8 cellular contexts compared by ENCODE assay signal in the genomic region with DNA sequence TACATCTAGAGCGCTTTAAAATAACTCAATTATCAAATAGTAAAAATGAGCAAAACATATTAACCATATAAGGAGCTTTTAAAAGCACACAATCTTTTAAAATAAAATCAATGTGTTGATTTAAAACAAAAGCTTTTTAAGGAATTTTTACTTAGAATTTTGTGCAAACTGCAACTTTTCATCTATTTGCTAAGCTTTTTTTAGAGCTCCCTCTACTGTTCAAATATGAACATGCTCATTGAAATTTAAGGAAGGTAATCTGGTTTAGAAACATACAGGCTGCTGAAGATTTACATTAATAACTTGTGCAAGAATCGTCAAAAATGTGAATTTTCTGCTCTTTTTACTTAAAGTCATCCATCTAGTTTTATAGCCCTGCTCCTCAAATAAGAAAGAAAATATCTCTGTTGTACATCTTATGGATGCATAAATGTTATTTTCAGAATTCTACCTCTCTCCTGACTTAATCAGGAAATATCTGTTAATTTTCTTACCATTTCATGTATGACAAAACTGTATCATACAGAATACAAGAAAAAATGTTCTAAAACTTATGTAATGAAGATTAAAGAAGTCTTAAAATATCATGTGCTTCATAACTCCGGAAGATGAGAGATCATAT.
DNase-seq lines count a peak whose midpoint lies in the region; ATAC-seq and TF ChIP-seq lines count a peak whose summit lies in the region.

No MANE protein-coding gene starts in this region.

- no peaks in the 10 kb centered on the region for H3K36me3 ChIP-seq in stomach

- no peaks in the 10 kb centered on the region for H3K36me3 Mint-ChIP-seq in nephron (ENCODE audit: low read depth)
- H3K36me3 Mint-ChIP-seq in activated naive CD4-positive, alpha-beta T cell treated with anti-CD3 and anti-CD28 coated beads, Interleukin-2, amount 10 ng/mL, durations not matched to agents 7 days and 5 days, result no peaks in the 10 kb centered on the region

- CTCF ChIA-PET in activated naive CD4-positive, alpha-beta T cell treated with anti-CD3 and anti-CD28 coated beads, Interleukin-2, amount 10 ng/mL, durations not matched to agents 7 days and 5 days (lab: Charles Lee), result interaction anchor here (0.6 to 1.4 kb wide), 5 partner anchors 8 to 566 kb away, joined by 3 to 4 read pairs (median 4); no protein-coding TSS in a partner anchor

- H3K9me3 ChIP-seq in stomach, result no peaks in the 10 kb centered on the region

- H3K9me3 Mint-ChIP-seq in nephron, result no peaks in the 10 kb centered on the region
- peaks cover under 1% of the 10 kb centered on the region for H3K9me3 Mint-ChIP-seq in activated naive CD4-positive, alpha-beta T cell treated with anti-CD3 and anti-CD28 coated beads, Interleukin-2, amount 10 ng/mL, durations not matched to agents 7 days and 5 days

- no peaks in the 10 kb centered on the region for H3K27me3 Mint-ChIP-seq in nephron (ENCODE audit: low read depth)
- no peaks in the 10 kb centered on the region for H3K27me3 Mint-ChIP-seq in activated naive CD4-positive, alpha-beta T cell treated with anti-CD3 and anti-CD28 coated beads, Interleukin-2, amount 10 ng/mL, durations not matched to agents 7 days and 5 days

- H3K27ac ChIP-seq in stomach, result no peak overlapping the region

- no peak for TF ChIP-seq EP300 in stomach (IDR thresholded peaks at IDR 0.05)

- DNase-seq in GM03348 (ENCODE audit: low spot score) (peak; percentile 10), LNCaP clone FGC (ENCODE audit: low read depth) (no peak), cardiac fibroblast (ENCODE audit: low read depth in 2 of 2) (peak; percentile 6 to 49), foreskin melanocyte (no peak), stomach (no peak)
- DNase-seq in activated naive CD4-positive, alpha-beta T cell treated with anti-CD3 and anti-CD28 coated beads, Interleukin-2, amount 10 ng/mL, durations not matched to agents 7 days and 5 days, result no peak

- ATAC-seq in HG02884 (IDR thresholded peaks at IDR 0.05; ENCODE audit: unreplicated experiment), result no peak

- TF ChIP-seq CTCF in LNCaP clone FGC (IDR thresholded peaks at IDR 0.05; ENCODE audit: control insufficient read depth, extremely low read depth, insufficient read depth), result peak; percentile 52
- TF ChIP-seq CTCF in cardiac fibroblast (IDR thresholded peaks at IDR 0.05; ENCODE audit: low read depth, low read length), result peak; percentile 53
- peak; percentile 65 to 84 (median 70) for TF ChIP-seq CTCF in nephron (IDR thresholded peaks at IDR 0.05; ENCODE audit: unreplicated experiment in 3 of 3)
- peak in 3 of 7 experiments; percentile 15 to 30 (median 30) for TF ChIP-seq CTCF in stomach (IDR thresholded peaks at IDR 0.05)

- no peak overlapping the region for H3K27ac Mint-ChIP-seq in nephron
- H3K27ac Mint-ChIP-seq in activated naive CD4-positive, alpha-beta T cell treated with anti-CD3 and anti-CD28 coated beads, Interleukin-2, amount 10 ng/mL, durations not matched to agents 7 days and 5 days, result no peak overlapping the region

- peaks cover 0 to 11% (median 0%) of the 10 kb centered on the region in 4 donors for H3K4me1 ChIP-seq in stomach

- H3K4me3 Mint-ChIP-seq in nephron, result no peak overlapping the region
- no peak overlapping the region for H3K4me3 Mint-ChIP-seq in activated naive CD4-positive, alpha-beta T cell treated with anti-CD3 and anti-CD28 coated beads, Interleukin-2, amount 10 ng/mL, durations not matched to agents 7 days and 5 days

- no peak for TF ChIP-seq POLR2A in stomach (IDR thresholded peaks at IDR 0.05)

- WGBS in stomach, 5 donors, result 46 to 56% (median 47%) methylated on average over 3 of the region's 3 CpGs

- no peaks in the 10 kb centered on the region for H3K27me3 ChIP-seq in stomach

- H3K4me1 Mint-ChIP-seq in nephron, result peaks cover 6% of the 10 kb centered on the region
- no peaks in the 10 kb centered on the region for H3K4me1 Mint-ChIP-seq in activated naive CD4-positive, alpha-beta T cell treated with anti-CD3 and anti-CD28 coated beads, Interleukin-2, amount 10 ng/mL, durations not matched to agents 7 days and 5 days

- intact Hi-C loops in stomach (cut with DNase I; ENCODE audit: low total_unique reads), result no loop called here

- no peak overlapping the region for H3K4me3 ChIP-seq in LNCaP clone FGC (ENCODE audit: low read depth, low read length)
- no peak overlapping the region for H3K4me3 ChIP-seq in cardiac fibroblast (replicated peaks in 1 of 2; ENCODE audit: low read depth in 2 of 2, low read length in 2 of 2)
- H3K4me3 ChIP-seq in stomach, result no peak overlapping the region

Comparison
In these comparisons a context has a peak if more than half of its experiments do, and no peak if none do; other contexts are left out.
1. DNase-seq: peak in GM03348 (single experiment) and cardiac fibroblast (2 of 2); none in LNCaP clone FGC (single experiment), foreskin melanocyte (single experiment), activated naive CD4-positive, alpha-beta T cell treated with anti-CD3 and anti-CD28 coated beads, Interleukin-2, amount 10 ng/mL, durations not matched to agents 7 days and 5 days (single experiment) and stomach (single experiment).